In the genomic region with DNA sequence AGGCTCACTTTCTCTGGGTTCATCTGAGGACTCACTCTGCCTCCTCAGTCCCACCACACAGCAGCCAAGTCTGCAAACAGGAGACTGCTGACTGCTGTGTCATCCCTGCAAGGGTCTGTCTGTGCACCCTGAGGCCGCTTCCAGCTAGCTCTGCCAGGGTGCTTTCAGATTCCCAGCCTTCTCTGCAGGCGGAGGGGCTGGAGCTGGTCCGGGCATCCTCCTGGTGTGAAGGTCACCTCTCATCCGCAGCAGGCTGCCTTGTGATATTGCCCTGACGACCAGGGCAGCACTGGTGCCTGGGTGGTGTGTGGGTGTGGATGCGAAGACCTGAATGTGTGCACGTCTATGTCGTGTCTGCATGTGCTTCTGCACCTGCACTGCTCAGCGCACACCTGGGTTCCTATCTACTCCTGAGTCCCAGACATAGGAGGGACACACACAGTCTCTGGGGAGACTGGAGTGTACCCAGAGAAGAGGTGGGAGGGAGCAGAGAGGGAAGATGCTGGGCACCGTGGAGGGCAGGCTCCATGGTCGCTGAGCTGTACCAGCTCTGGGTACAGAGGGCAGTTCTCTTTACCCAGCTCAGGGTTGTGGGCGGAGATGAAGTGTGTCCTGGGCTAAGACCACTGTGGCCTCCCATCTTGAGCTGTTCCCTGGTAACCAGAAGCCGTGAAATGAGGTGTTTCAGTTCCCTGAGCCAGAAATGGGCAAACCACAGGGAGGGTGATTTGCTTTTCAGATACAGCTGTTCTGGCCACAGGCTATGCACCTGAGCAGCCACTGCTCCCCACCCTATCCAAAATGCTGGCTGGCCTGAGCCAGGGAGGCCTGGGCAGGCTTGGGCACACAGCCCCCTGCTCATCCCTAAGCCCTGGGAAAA, we compare ENCODE assay signal across 18 cellular contexts.
DNase-seq lines count a peak whose midpoint lies in the region; TF ChIP-seq lines count a peak whose summit lies in the region.
"Had no signal": no experiment of that assay in that cellular context is flagged by ENCODE, and none has a peak within 500 bp of the region (broad histone marks: within the 10 kb centered on the region; RNA-seq: fewer than 3 reads in every experiment).

No MANE protein-coding gene starts in this region.

- POLR2A ChIA-PET in CD4-positive, alpha-beta memory T cell (lab: Charles Lee; ENCODE audit: partially characterized antibody) = no interaction called here

- peak overlapping the region; percentile 77 for H3K14ac ChIP-seq in neuronal stem cell (ENCODE audit: low read length)

- H3K4ac ChIP-seq in neuronal stem cell (ENCODE audit: low read length) = no peak overlapping the region

- H3K36me3 ChIP-seq in Karpas-422 (ENCODE audit: insufficient read depth, low read length) (no peaks in the 10 kb centered on the region), neuronal stem cell (replicated peaks in 1 of 2; ENCODE audit: control insufficient read depth in 2 of 2, insufficient read depth in 2 of 2, low read length in 2 of 2) (no peaks in the 10 kb centered on the region), transverse colon (no peaks in the 10 kb centered on the region), WERI-Rb-1 (no peaks in the 10 kb centered on the region), adrenal gland (replicated peaks in 1 of 2) (no peaks in the 10 kb centered on the region)
- H3K36me3 ChIP-seq in CD4-positive, alpha-beta memory T cell (ENCODE audit: insufficient read depth, low read length) = no peaks in the 10 kb centered on the region
- H3K36me3 ChIP-seq: HAP-1, SJSA1 had no signal

- no peak overlapping the region for H2BK5ac ChIP-seq in neuronal stem cell (ENCODE audit: low read length)

- H3K27me3 ChIP-seq in Karpas-422 (ENCODE audit: low read length) (no peaks in the 10 kb centered on the region), neuronal stem cell (ENCODE audit: control insufficient read depth in 3 of 3, insufficient read depth in 3 of 3, low read depth in 1 of 3, low read length in 3 of 3) (peaks cover 0 to 36% (median 0%) of the 10 kb centered on the region in 3 experiments), transverse colon (peaks cover 6% of the 10 kb centered on the region), WERI-Rb-1 (ENCODE audit: insufficient read depth, low read depth, severe bottlenecking) (no peaks in the 10 kb centered on the region), adrenal gland (no peaks in the 10 kb centered on the region)
- no peaks in the 10 kb centered on the region for H3K27me3 ChIP-seq in CD4-positive, alpha-beta memory T cell (ENCODE audit: insufficient read depth, low read length)

- WGBS in neuronal stem cell (ENCODE audit: extremely low coverage in 2 of 2, insufficient read length in 2 of 2, insufficient replicate concordance in 1 of 2), 2 donors = no CpG with 5 or more reads among the region's 13 CpGs
- 71% methylated on average over 13 of the region's 13 CpGs; no CpG with 5 or more reads in 1 of the 2 donors for WGBS in transverse colon (ENCODE audit: low coverage in 1 of 2), 2 donors
- WGBS in adrenal gland, 4 donors = 70 to 78% (median 72%) methylated on average over 5 to 13 of the region's 13 CpGs

- H3K27me3 Mint-ChIP-seq in CD4-positive, alpha-beta memory T cell = peaks cover 16 to 23% of the 10 kb centered on the region in 2 donors

- peak overlapping the region; percentile 11 for H2BK15ac ChIP-seq in neuronal stem cell (ENCODE audit: low read length)

- H3K79me2 ChIP-seq in Karpas-422 (ENCODE audit: low read length) = no peaks in the 10 kb centered on the region

- H2AFZ ChIP-seq in Karpas-422 (ENCODE audit: low read length) (no peak overlapping the region), neuronal stem cell (ENCODE audit: low read length) (no peak overlapping the region)

- no peak for TF ChIP-seq EP300 in transverse colon (IDR thresholded peaks at IDR 0.05; ENCODE audit: low read depth)

- H3K4me1 Mint-ChIP-seq in CD4-positive, alpha-beta memory T cell = no peaks in the 10 kb centered on the region
- H3K4me1 Mint-ChIP-seq: CD14-positive monocyte had no signal

- no peak overlapping the region for H3K27ac Mint-ChIP-seq in CD4-positive, alpha-beta memory T cell

- no peaks in the 10 kb centered on the region for H4K20me1 ChIP-seq in Karpas-422 (ENCODE audit: insufficient read depth, low read depth, low read length)

- TF ChIP-seq CTCF in transverse colon (IDR thresholded peaks at IDR 0.05) (no peak), WERI-Rb-1 (IDR thresholded peaks at IDR 0.05; ENCODE audit: low read depth, low read length) (no peak), adrenal gland (IDR thresholded peaks at IDR 0.05) (no peak)

- no peak overlapping the region for H3K4me3 Mint-ChIP-seq in CD4-positive, alpha-beta memory T cell
- H3K4me3 Mint-ChIP-seq: CD14-positive monocyte had no signal

- H3K4me2 ChIP-seq in Karpas-422 (ENCODE audit: low read depth, low read length, poor library complexity, severe bottlenecking) (peak overlapping the region; percentile 37), neuronal stem cell (ENCODE audit: insufficient read depth, low read length, poor library complexity, severe bottlenecking) (no peak overlapping the region)
- H3K4me2 ChIP-seq: KMS-11 had no signal

- H4K8ac ChIP-seq in neuronal stem cell (ENCODE audit: low read depth, low read length) = no peak overlapping the region

- H4K91ac ChIP-seq in neuronal stem cell (ENCODE audit: low read depth, low read length, poor library complexity) = no peak overlapping the region

- in situ Hi-C loops in transverse colon (cut with MboI; ENCODE audit: low pct_ligation_motif_present in 1 of 4, low pct_unique_long_range_greater_than_20kb in 1 of 4, low sequenced_read_pairs in 3 of 4) = no loop called here

- CTCF ChIA-PET in CD4-positive, alpha-beta memory T cell (lab: Charles Lee; ENCODE audit: partially characterized antibody) = no interaction called here

- peak; percentile 74 for DNase-seq in Karpas-422
- DNase-seq in RPMI8226 = peak; percentile 87
- no peak for DNase-seq in neuronal stem cell (ENCODE audit: low spot score)
- DNase-seq in transverse colon = peak; percentile 25
- no peak for DNase-seq in WERI-Rb-1
- no peak for DNase-seq in adrenal gland
- DNase-seq in CD4-positive, alpha-beta memory T cell = no peak
- DNase-seq: DMS 273 treated with DMSO at 0.1 percent for 48 hours, DND-41, NCI-H1048, NCI-H1436, NCI-H1930, NCI-H345, NCI-H524 treated with DMSO at 0.1 percent for 48 hours had no signal

- peaks cover 0 to 1% (median 0%) of the 10 kb centered on the region in 8 donors for H3K9me3 Mint-ChIP-seq in CD4-positive, alpha-beta memory T cell
- H3K9me3 Mint-ChIP-seq: CD14-positive monocyte had no signal

- peak overlapping the region; percentile 37 for H3K23ac ChIP-seq in neuronal stem cell (ENCODE audit: low read depth, low read length, poor library complexity)

- no peak for TF ChIP-seq POLR2A in transverse colon (IDR thresholded peaks at IDR 0.05)
- TF ChIP-seq POLR2A in adrenal gland (IDR thresholded peaks at IDR 0.05) = no peak

- H3K9me3 ChIP-seq in Karpas-422 (ENCODE audit: low read length) (no peaks in the 10 kb centered on the region), neuronal stem cell (replicated peaks in 1 of 2; ENCODE audit: control insufficient read depth in 2 of 2, insufficient read depth in 1 of 2, low read depth in 1 of 2, low read length in 2 of 2) (no peaks in the 10 kb centered on the region), transverse colon (no peaks in the 10 kb centered on the region), WERI-Rb-1 (ENCODE audit: severe bottlenecking) (no peaks in the 10 kb centered on the region), adrenal gland (replicated peaks in 1 of 3) (no peaks in the 10 kb centered on the region)
- no peaks in the 10 kb centered on the region for H3K9me3 ChIP-seq in CD4-positive, alpha-beta memory T cell (ENCODE audit: control insufficient read depth in 1 of 2, low read length in 2 of 2)
- H3K9me3 ChIP-seq: HAP-1, SJSA1 had no signal

- H3K4me3 ChIP-seq in Karpas-422 (ENCODE audit: low read length) (no peak overlapping the region), neuronal stem cell (ENCODE audit: low read length in 2 of 2) (peak overlapping the region in 1 of 2 donors; percentile 43), transverse colon (no peak overlapping the region), WERI-Rb-1 (ENCODE audit: low read depth, low read length) (no peak overlapping the region), adrenal gland (no peak overlapping the region)
- H3K4me3 ChIP-seq in CD4-positive, alpha-beta memory T cell (ENCODE audit: low read length in 2 of 2) = no peak overlapping the region
- H3K4me3 ChIP-seq: HAP-1, SJSA1 had no signal

- H2AK5ac ChIP-seq in neuronal stem cell (ENCODE audit: low read depth, low read length) = peak overlapping the region; percentile 44

- H3K4me1 ChIP-seq in Karpas-422 (ENCODE audit: low read length) (peaks cover 69% of the 10 kb centered on the region), neuronal stem cell (ENCODE audit: control insufficient read depth in 2 of 2, insufficient read depth in 1 of 2, low read depth in 1 of 2, low read length in 2 of 2) (peaks cover 0 to 10% of the 10 kb centered on the region in 2 donors), transverse colon (no peaks in the 10 kb centered on the region), adrenal gland (replicated peaks in 1 of 2) (no peaks in the 10 kb centered on the region)
- no peaks in the 10 kb centered on the region for H3K4me1 ChIP-seq in CD4-positive, alpha-beta memory T cell (ENCODE audit: insufficient read depth, low read length)
- H3K4me1 ChIP-seq: HAP-1, SJSA1 had no signal

- peak overlapping the region; percentile 30 for H2BK12ac ChIP-seq in neuronal stem cell (ENCODE audit: low read length)

- no peak overlapping the region for H2BK120ac ChIP-seq in neuronal stem cell (ENCODE audit: low read depth, low read length)

- intact Hi-C loops in transverse colon (cut with DNase I; ENCODE audit: low total_unique reads) = no loop called here
- intact Hi-C loops in adrenal gland (cut with DNase I) = no loop called here
- intact Hi-C loops in CD4-positive, alpha-beta memory T cell (cut with micrococcal nuclease) = no loop called here

- H3K18ac ChIP-seq in neuronal stem cell (ENCODE audit: low read length) = peak overlapping the region; percentile 63

- no peaks in the 10 kb centered on the region for H3K36me3 Mint-ChIP-seq in CD4-positive, alpha-beta memory T cell
- H3K36me3 Mint-ChIP-seq: CD14-positive monocyte had no signal

- peak overlapping the region; percentile 82 for H3K27ac ChIP-seq in Karpas-422 (ENCODE audit: low read length)
- H3K27ac ChIP-seq in neuronal stem cell (replicated peaks; ENCODE audit: low read length) = no peak overlapping the region
- H3K27ac ChIP-seq in transverse colon = no peak overlapping the region
- no peak overlapping the region for H3K27ac ChIP-seq in WERI-Rb-1
- no peak overlapping the region for H3K27ac ChIP-seq in adrenal gland
- H3K27ac ChIP-seq in CD4-positive, alpha-beta memory T cell (ENCODE audit: low read depth, low read length) = no peak overlapping the region
- H3K27ac ChIP-seq: KMS-11, SJSA1 had no signal

- no peaks in the 10 kb centered on the region for H3K79me1 ChIP-seq in neuronal stem cell (ENCODE audit: low read depth, low read length)

- H3K9ac ChIP-seq in Karpas-422 (ENCODE audit: low read length) (peak overlapping the region; percentile 58), neuronal stem cell (ENCODE audit: low read depth, low read length, poor library complexity) (no peak overlapping the region)
- H3K9ac ChIP-seq: KMS-11 had no signal

- no peaks in the 10 kb centered on the region for H3K9me2 ChIP-seq in Karpas-422 (replicated peaks; ENCODE audit: insufficient read depth, low read length)

Comparison
In these comparisons a context has a peak if more than half of its experiments do, and no peak if none do; other contexts are left out.
1. DNase-seq: peak in Karpas-422 (single experiment), RPMI8226 (single experiment) and transverse colon (single experiment); none in neuronal stem cell (single experiment), WERI-Rb-1 (single experiment), adrenal gland (0 of 7) and CD4-positive, alpha-beta memory T cell (0 of 5).